23 cellular contexts compared by ENCODE assay signal in genomic region chr3:73046195-73046594, GRCh38. TPM values are rescaled to one million over a fixed set of nuclear protein-coding genes. Genes with fewer than 3 reads are reported as not detected.
DNase-seq lines count a peak whose midpoint lies in the region; ATAC-seq and TF ChIP-seq lines count a peak whose summit lies in the region.
"Had no signal": no experiment of that assay in that cellular context is flagged by ENCODE, and none has a peak within 500 bp of the region (broad histone marks: within the 10 kb centered on the region; RNA-seq: fewer than 3 reads in every experiment).

No MANE protein-coding gene starts in this region.

- no peak for DNase-seq in activated CD4-positive, alpha-beta T cell treated with anti-CD3 and anti-CD28 coated beads for 36 hours
- no peak for DNase-seq in activated CD4-positive, alpha-beta T cell treated with anti-CD3 and anti-CD28 coated beads, Interleukin-2, amount 10 ng/mL, durations not matched to agents 7 days and 5 days
- DNase-seq in chondrocyte (ENCODE audit: low spot score) = no peak
- DNase-seq in progenitor cell of endocrine pancreas (ENCODE audit: low spot score, unreplicated experiment) = no peak
- DNase-seq in NK-92 (lab: John Stamatoyannopoulos, UW; ENCODE audit: unreplicated experiment) = no peak
- DNase-seq: 8988T; activated CD4-positive, alpha-beta memory T cell treated with anti-CD3 and anti-CD28 coated beads, Interleukin-2, amount 10 ng/mL, durations not matched to agents 7 days and 5 days; dermis blood vessel endothelial cell; DMS79; glutamatergic neuron; GM23248; left cardiac atrium; NCI-H1105; NCI-H510A; RPMI8226; testis had no signal

- H3K36me3 ChIP-seq in HUES64 (ENCODE audit: insufficient read depth, low read length) = peaks cover 23% of the 10 kb centered on the region

- peaks cover 24% of the 10 kb centered on the region for H3K36me3 Mint-ChIP-seq in activated CD4-positive, alpha-beta T cell treated with anti-CD3 and anti-CD28 coated beads for 36 hours (ENCODE audit: low read depth)
- H3K36me3 Mint-ChIP-seq in activated CD4-positive, alpha-beta T cell treated with anti-CD3 and anti-CD28 coated beads, Interleukin-2, amount 10 ng/mL, durations not matched to agents 7 days and 5 days (ENCODE audit: low read depth) = peaks cover 10% of the 10 kb centered on the region
- H3K36me3 Mint-ChIP-seq in chondrocyte (ENCODE audit: low read depth) = peaks cover 4% of the 10 kb centered on the region
- H3K36me3 Mint-ChIP-seq in progenitor cell of endocrine pancreas (ENCODE audit: insufficient read depth) = peaks cover 7% of the 10 kb centered on the region

- H3K9me3 ChIP-seq in HUES64 (ENCODE audit: insufficient read depth, low read depth, low read length) = no peaks in the 10 kb centered on the region
- H3K9me3 ChIP-seq: testis had no signal

- CTCF ChIA-PET in activated CD4-positive, alpha-beta T cell treated with anti-CD3 and anti-CD28 coated beads for 36 hours (lab: Charles Lee) = interaction anchor here (0.8 to 1.5 kb wide), 2 partner anchors 137 to 195 kb away, joined by 3 to 4 read pairs; no protein-coding TSS in a partner anchor
- CTCF ChIA-PET in activated CD4-positive, alpha-beta T cell treated with anti-CD3 and anti-CD28 coated beads, Interleukin-2, amount 10 ng/mL, durations not matched to agents 7 days and 5 days (lab: Charles Lee) = interaction anchor here (1.3 to 1.8 kb wide), 2 partner anchors 10 to 31 kb away, joined by 5 to 8 read pairs; no protein-coding TSS in a partner anchor

- no peaks in the 10 kb centered on the region for H3K9me3 Mint-ChIP-seq in activated CD4-positive, alpha-beta T cell treated with anti-CD3 and anti-CD28 coated beads for 36 hours (ENCODE audit: low read depth)
- H3K9me3 Mint-ChIP-seq in activated CD4-positive, alpha-beta T cell treated with anti-CD3 and anti-CD28 coated beads, Interleukin-2, amount 10 ng/mL, durations not matched to agents 7 days and 5 days = no peaks in the 10 kb centered on the region
- H3K9me3 Mint-ChIP-seq in chondrocyte (ENCODE audit: low read depth) (no peaks in the 10 kb centered on the region), progenitor cell of endocrine pancreas (ENCODE audit: low read depth) (no peaks in the 10 kb centered on the region)
- H3K9me3 Mint-ChIP-seq: activated CD4-positive, alpha-beta memory T cell treated with anti-CD3 and anti-CD28 coated beads, Interleukin-2, amount 10 ng/mL, durations not matched to agents 7 days and 5 days; mesothelial cell of epicardium; nephron had no signal

- peaks cover 55% of the 10 kb centered on the region for H3K4me1 Mint-ChIP-seq in activated CD4-positive, alpha-beta T cell treated with anti-CD3 and anti-CD28 coated beads for 36 hours
- H3K4me1 Mint-ChIP-seq in activated CD4-positive, alpha-beta T cell treated with anti-CD3 and anti-CD28 coated beads, Interleukin-2, amount 10 ng/mL, durations not matched to agents 7 days and 5 days = peaks cover 34% of the 10 kb centered on the region
- H3K4me1 Mint-ChIP-seq in chondrocyte (ENCODE audit: low read depth) = peaks cover 38% of the 10 kb centered on the region
- peaks cover 23% of the 10 kb centered on the region for H3K4me1 Mint-ChIP-seq in progenitor cell of endocrine pancreas (ENCODE audit: low read depth)

- H3K4me3 Mint-ChIP-seq in activated CD4-positive, alpha-beta T cell treated with anti-CD3 and anti-CD28 coated beads for 36 hours = no peak overlapping the region
- no peak overlapping the region for H3K4me3 Mint-ChIP-seq in activated CD4-positive, alpha-beta T cell treated with anti-CD3 and anti-CD28 coated beads, Interleukin-2, amount 10 ng/mL, durations not matched to agents 7 days and 5 days
- H3K4me3 Mint-ChIP-seq in chondrocyte (ENCODE audit: unreplicated experiment) (no peak overlapping the region), progenitor cell of endocrine pancreas (ENCODE audit: low read depth) (no peak overlapping the region)
- H3K4me3 Mint-ChIP-seq: activated CD4-positive, alpha-beta memory T cell treated with anti-CD3 and anti-CD28 coated beads, Interleukin-2, amount 10 ng/mL, durations not matched to agents 7 days and 5 days; mesothelial cell of epicardium; nephron had no signal

- no peaks in the 10 kb centered on the region for H3K27me3 Mint-ChIP-seq in activated CD4-positive, alpha-beta T cell treated with anti-CD3 and anti-CD28 coated beads for 36 hours
- no peaks in the 10 kb centered on the region for H3K27me3 Mint-ChIP-seq in activated CD4-positive, alpha-beta T cell treated with anti-CD3 and anti-CD28 coated beads, Interleukin-2, amount 10 ng/mL, durations not matched to agents 7 days and 5 days
- no peaks in the 10 kb centered on the region for H3K27me3 Mint-ChIP-seq in chondrocyte (ENCODE audit: low read depth)
- no peaks in the 10 kb centered on the region for H3K27me3 Mint-ChIP-seq in progenitor cell of endocrine pancreas
- H3K27me3 Mint-ChIP-seq: activated CD4-positive, alpha-beta memory T cell treated with anti-CD3 and anti-CD28 coated beads, Interleukin-2, amount 10 ng/mL, durations not matched to agents 7 days and 5 days had no signal

- H3K4me3 ChIP-seq in HUES64 (ENCODE audit: low read length) = no peak overlapping the region
- H3K4me3 ChIP-seq: GM23248, SK-N-MC, testis had no signal

- no peak overlapping the region for H3K9ac ChIP-seq in HUES64 (ENCODE audit: low read depth, low read length)
- H3K9ac ChIP-seq: GM23248 had no signal

- H3K27ac Mint-ChIP-seq in activated CD4-positive, alpha-beta T cell treated with anti-CD3 and anti-CD28 coated beads for 36 hours = peak overlapping the region; percentile 17
- H3K27ac Mint-ChIP-seq in activated CD4-positive, alpha-beta T cell treated with anti-CD3 and anti-CD28 coated beads, Interleukin-2, amount 10 ng/mL, durations not matched to agents 7 days and 5 days = no peak overlapping the region
- H3K27ac Mint-ChIP-seq in chondrocyte (ENCODE audit: unreplicated experiment) (peak overlapping the region; percentile 18), progenitor cell of endocrine pancreas (peak overlapping the region; percentile 37)
- H3K27ac Mint-ChIP-seq: activated CD4-positive, alpha-beta memory T cell treated with anti-CD3 and anti-CD28 coated beads, Interleukin-2, amount 10 ng/mL, durations not matched to agents 7 days and 5 days; mesothelial cell of epicardium; nephron had no signal

- WGBS in HUES64 = 67% methylated on average over 1 of the region's 2 CpGs

- H3K4me1 ChIP-seq in HUES64 (ENCODE audit: insufficient read depth, low read length) = peaks cover 47% of the 10 kb centered on the region

- intact Hi-C loops in activated CD4-positive, alpha-beta T cell treated with anti-CD3 and anti-CD28 coated beads for 36 hours (cut with DNase I, micrococcal nuclease) = no loop called here

- TF ChIP-seq CTCF in chondrocyte (IDR thresholded peaks at IDR 0.05) = no peak
- no peak for TF ChIP-seq CTCF in progenitor cell of endocrine pancreas (IDR thresholded peaks at IDR 0.05; ENCODE audit: unreplicated experiment)

- peak overlapping the region; percentile 47; the same call in 1 of the 2 replicates for H3K27ac ChIP-seq in HUES64 (ENCODE audit: low read depth, low read length)
- H3K27ac ChIP-seq: SK-N-MC, testis, VCaP had no signal

- H3K27me3 ChIP-seq in HUES64 (ENCODE audit: insufficient read depth, low read length) = no peaks in the 10 kb centered on the region
- H3K27me3 ChIP-seq: testis had no signal

- POLR2A ChIA-PET in activated CD4-positive, alpha-beta T cell treated with anti-CD3 and anti-CD28 coated beads for 36 hours (lab: Charles Lee) = no interaction called here
- POLR2A ChIA-PET in activated CD4-positive, alpha-beta T cell treated with anti-CD3 and anti-CD28 coated beads, Interleukin-2, amount 10 ng/mL, durations not matched to agents 7 days and 5 days (lab: Charles Lee) = no interaction called here

- ATAC-seq in activated CD4-positive, alpha-beta T cell treated with anti-CD3 and anti-CD28 coated beads for 36 hours = no peak
- ATAC-seq in GM21390 (IDR thresholded peaks at IDR 0.05; ENCODE audit: unreplicated experiment) (no peak), GM21360 (IDR thresholded peaks at IDR 0.05; ENCODE audit: unreplicated experiment) (no peak)

RNA-seq across cellular contexts. Expression of gene EBLN2, which starts 15.3 kb away (rescaled TPM):
- 1 to 10 TPM; 4.7 to 5.2 TPM for total RNA-seq in activated CD4-positive, alpha-beta T cell treated with anti-CD3 and anti-CD28 coated beads for 36 hours
- 1 to 10 TPM; 6.3 to 6.9 TPM for total RNA-seq in activated CD4-positive, alpha-beta T cell treated with anti-CD3 and anti-CD28 coated beads, Interleukin-2, amount 10 ng/mL, durations not matched to agents 7 days and 5 days
- polyA plus RNA-seq in HUES64 (2013, experiment 1 of 2) = 2.0 TPM
- 1.6 TPM for polyA plus RNA-seq in HUES64 (2013, experiment 2 of 2)
- 2.5 to 4.7 TPM (median 3.3 TPM) in 3 replicates for total RNA-seq in chondrocyte
- 14.9 and 16.9 TPM in 2 replicates for total RNA-seq in progenitor cell of endocrine pancreas

RNA-seq across cellular contexts. Expression of gene PPP4R2, which starts 49.6 kb away (rescaled TPM):
- total RNA-seq in activated CD4-positive, alpha-beta T cell treated with anti-CD3 and anti-CD28 coated beads for 36 hours = 10 to 100 TPM; 75.1 to 91.5 TPM
- 10 to 100 TPM; 76.9 to 86.6 TPM for total RNA-seq in activated CD4-positive, alpha-beta T cell treated with anti-CD3 and anti-CD28 coated beads, Interleukin-2, amount 10 ng/mL, durations not matched to agents 7 days and 5 days
- polyA plus RNA-seq in HUES64 (2013, experiment 1 of 2) = 74.7 TPM
- 68.5 TPM for polyA plus RNA-seq in HUES64 (2013, experiment 2 of 2)
- total RNA-seq in chondrocyte (63.5 to 78.4 TPM (median 70.0 TPM) in 3 replicates), progenitor cell of endocrine pancreas (117 and 130 TPM in 2 replicates)
